Comparison of ENCODE assay signal across 9 cellular contexts in the genomic region with DNA sequence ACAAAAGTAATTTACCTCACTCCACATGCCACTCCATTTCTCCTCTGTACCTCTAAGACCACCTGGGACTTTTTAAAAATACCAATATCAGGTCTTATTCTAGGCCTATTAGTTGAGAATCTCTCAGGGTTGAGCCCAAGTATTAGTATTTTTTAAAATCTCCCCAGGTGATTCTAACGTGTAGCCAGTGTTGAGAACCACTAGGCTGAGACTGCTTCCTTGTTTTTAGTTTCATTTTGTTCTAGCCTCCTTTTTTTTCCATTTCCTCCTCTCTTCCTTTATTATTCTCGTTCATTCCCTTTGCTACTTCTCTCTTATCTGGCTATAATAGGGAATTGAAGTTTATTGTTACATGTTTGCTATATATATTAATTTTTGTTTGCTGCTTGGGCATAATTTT.
DNase-seq lines count a peak whose midpoint lies in the region; ATAC-seq lines count a peak whose summit lies in the region.
"Had no signal": no experiment of that assay in that cellular context is flagged by ENCODE, and none has a peak within 500 bp of the region (broad histone marks: within the 10 kb centered on the region; RNA-seq: fewer than 3 reads in every experiment).

No MANE protein-coding gene starts in this region.

- H3K27ac Mint-ChIP-seq in CD4-positive, alpha-beta memory T cell, result peak overlapping the region; percentile 33 to 94 (median 85)
- peak overlapping the region; percentile 12 for H3K27ac Mint-ChIP-seq in activated CD4-positive, alpha-beta memory T cell treated with anti-CD3 and anti-CD28 coated beads for 36 hours
- peak overlapping the region; percentile 74 to 88 (median 84) for H3K27ac Mint-ChIP-seq in naive thymus-derived CD4-positive, alpha-beta T cell

- no peaks in the 10 kb centered on the region for H3K36me3 ChIP-seq in CD4-positive, alpha-beta memory T cell (ENCODE audit: insufficient read depth, low read length)
- H3K36me3 ChIP-seq in naive thymus-derived CD4-positive, alpha-beta T cell (ENCODE audit: control insufficient read depth in 2 of 3, insufficient read depth in 3 of 3, low read length in 3 of 3), result no peaks in the 10 kb centered on the region
- H3K36me3 ChIP-seq: sigmoid colon had no signal

- ATAC-seq in naive thymus-derived CD4-positive, alpha-beta T cell, result peak; percentile 32
- ATAC-seq in HG03520 (IDR thresholded peaks at IDR 0.05; ENCODE audit: unreplicated experiment), result no peak
- ATAC-seq in GM21737 (IDR thresholded peaks at IDR 0.05; ENCODE audit: unreplicated experiment), result no peak

- CTCF ChIA-PET in CD4-positive, alpha-beta memory T cell (lab: Charles Lee; ENCODE audit: partially characterized antibody), result interaction anchor here (1.4 kb wide), 2 partner anchors 12 to 14 kb away, joined by 3 to 5 read pairs; no protein-coding TSS in a partner anchor
- CTCF ChIA-PET in activated CD4-positive, alpha-beta memory T cell treated with anti-CD3 and anti-CD28 coated beads for 36 hours (lab: Charles Lee), result interaction anchor here (0.7 kb wide), 1 partner anchor 85 kb away, joined by 3 read pairs; no protein-coding TSS in a partner anchor
- CTCF ChIA-PET in naive thymus-derived CD4-positive, alpha-beta T cell (lab: Charles Lee), result interaction anchor here (0.6 to 1.6 kb wide), 2 partner anchors 10 to 294 kb away, joined by 3 read pairs; no protein-coding TSS in a partner anchor

- POLR2A ChIA-PET in CD4-positive, alpha-beta memory T cell (lab: Charles Lee; ENCODE audit: partially characterized antibody), result interaction anchor here (1.6 to 2.8 kb wide), 2 partner anchors 9 to 12 kb away, joined by 10 read pairs; no protein-coding TSS in a partner anchor
- POLR2A ChIA-PET in activated CD4-positive, alpha-beta memory T cell treated with anti-CD3 and anti-CD28 coated beads for 36 hours (lab: Charles Lee), result interaction anchor here (0.9 kb wide), 1 partner anchor 14 kb away, joined by 3 read pairs; no protein-coding TSS in a partner anchor
- POLR2A ChIA-PET in naive thymus-derived CD4-positive, alpha-beta T cell (lab: Charles Lee), result no interaction called here

- no peaks in the 10 kb centered on the region for H3K9me3 Mint-ChIP-seq in CD4-positive, alpha-beta memory T cell
- no peaks in the 10 kb centered on the region for H3K9me3 Mint-ChIP-seq in activated CD4-positive, alpha-beta memory T cell treated with anti-CD3 and anti-CD28 coated beads for 36 hours
- peaks cover 0 to 7% (median 0%) of the 10 kb centered on the region in 11 donors for H3K9me3 Mint-ChIP-seq in naive thymus-derived CD4-positive, alpha-beta T cell

- H3K4me1 Mint-ChIP-seq in CD4-positive, alpha-beta memory T cell, result peaks cover 26 to 43% (median 36%) of the 10 kb centered on the region in 4 donors
- peaks cover 31% of the 10 kb centered on the region for H3K4me1 Mint-ChIP-seq in activated CD4-positive, alpha-beta memory T cell treated with anti-CD3 and anti-CD28 coated beads for 36 hours (ENCODE audit: low read depth)
- H3K4me1 Mint-ChIP-seq in naive thymus-derived CD4-positive, alpha-beta T cell, result peaks cover 23 to 43% (median 34%) of the 10 kb centered on the region in 7 donors

- H3K4me3 Mint-ChIP-seq in CD4-positive, alpha-beta memory T cell, result peak overlapping the region; percentile 57 to 88 (median 80)
- no peak overlapping the region for H3K4me3 Mint-ChIP-seq in activated CD4-positive, alpha-beta memory T cell treated with anti-CD3 and anti-CD28 coated beads for 36 hours
- H3K4me3 Mint-ChIP-seq in naive thymus-derived CD4-positive, alpha-beta T cell, result peak overlapping the region; percentile 6 to 84 (median 76)

- intact Hi-C loops in CD4-positive, alpha-beta memory T cell (cut with micrococcal nuclease), result loop anchor here (5.0 kb wide), 2 partner anchors 252 to 293 kb away; partner anchors contain the start of gene NECTIN3
- intact Hi-C loops in activated CD4-positive, alpha-beta memory T cell treated with anti-CD3 and anti-CD28 coated beads for 36 hours (cut with micrococcal nuclease), result no loop called here
- intact Hi-C loops in naive thymus-derived CD4-positive, alpha-beta T cell (cut with micrococcal nuclease), result loop anchor here (1.0 to 2.0 kb wide), 4 partner anchors 8 to 37 kb away; no protein-coding TSS in a partner anchor

- peak overlapping the region; percentile 14 to 22 for H3K4me3 ChIP-seq in CD4-positive, alpha-beta memory T cell (ENCODE audit: low read length in 2 of 2)
- peak overlapping the region; percentile 40 for H3K4me3 ChIP-seq in naive thymus-derived CD4-positive, alpha-beta T cell (ENCODE audit: low read length)
- H3K4me3 ChIP-seq: sigmoid colon had no signal

- no peaks in the 10 kb centered on the region for H3K27me3 ChIP-seq in CD4-positive, alpha-beta memory T cell (ENCODE audit: insufficient read depth, low read length)
- no peaks in the 10 kb centered on the region for H3K27me3 ChIP-seq in naive thymus-derived CD4-positive, alpha-beta T cell (ENCODE audit: control insufficient read depth in 2 of 2, insufficient read depth in 2 of 2, low read length in 2 of 2)
- H3K27me3 ChIP-seq: sigmoid colon had no signal

- peak overlapping the region; percentile 18 for H3K27ac ChIP-seq in CD4-positive, alpha-beta memory T cell (ENCODE audit: low read depth, low read length)
- H3K27ac ChIP-seq in naive thymus-derived CD4-positive, alpha-beta T cell (ENCODE audit: low read depth, low read length), result peak overlapping the region; percentile 54
- H3K27ac ChIP-seq: sigmoid colon had no signal

- H3K4me1 ChIP-seq in CD4-positive, alpha-beta memory T cell (ENCODE audit: insufficient read depth, low read length), result peaks cover 26% of the 10 kb centered on the region
- H3K4me1 ChIP-seq in naive thymus-derived CD4-positive, alpha-beta T cell (ENCODE audit: control insufficient read depth in 2 of 2, insufficient read depth in 2 of 2, low read length in 2 of 2), result peaks cover 11 to 16% of the 10 kb centered on the region in 2 donors
- H3K4me1 ChIP-seq: sigmoid colon had no signal

- no peaks in the 10 kb centered on the region for H3K36me3 Mint-ChIP-seq in CD4-positive, alpha-beta memory T cell
- H3K36me3 Mint-ChIP-seq in activated CD4-positive, alpha-beta memory T cell treated with anti-CD3 and anti-CD28 coated beads for 36 hours, result no peaks in the 10 kb centered on the region
- H3K36me3 Mint-ChIP-seq in naive thymus-derived CD4-positive, alpha-beta T cell, result peaks cover 0 to 16% (median 0%) of the 10 kb centered on the region in 5 donors

- H3K27me3 Mint-ChIP-seq in CD4-positive, alpha-beta memory T cell, result no peaks in the 10 kb centered on the region
- H3K27me3 Mint-ChIP-seq in activated CD4-positive, alpha-beta memory T cell treated with anti-CD3 and anti-CD28 coated beads for 36 hours, result no peaks in the 10 kb centered on the region
- H3K27me3 Mint-ChIP-seq in naive thymus-derived CD4-positive, alpha-beta T cell, result no peaks in the 10 kb centered on the region

- H3K9me3 ChIP-seq in CD4-positive, alpha-beta memory T cell (ENCODE audit: control insufficient read depth in 1 of 2, low read length in 2 of 2), result no peaks in the 10 kb centered on the region
- H3K9me3 ChIP-seq in naive thymus-derived CD4-positive, alpha-beta T cell (ENCODE audit: control insufficient read depth in 2 of 3, low read length in 3 of 3), result no peaks in the 10 kb centered on the region
- H3K9me3 ChIP-seq: sigmoid colon had no signal

- DNase-seq in CD4-positive, alpha-beta memory T cell, result peak in 2 of 5 donors; percentile 19 to 24
- DNase-seq in HT1080 (ENCODE audit: low read depth), result peak; percentile 36
- DNase-seq in activated CD4-positive, alpha-beta memory T cell treated with anti-CD3 and anti-CD28 coated beads for 36 hours, result no peak
- DNase-seq in naive thymus-derived CD4-positive, alpha-beta T cell, result peak in 4 of 9 donors; percentile 13 to 29 (median 28)
- no peak for DNase-seq in cerebellum (ENCODE audit: low spot score)
- DNase-seq: head of caudate nucleus, sigmoid colon had no signal

Comparison
In these comparisons a context has a peak if more than half of its experiments do, and no peak if none do; other contexts are left out.
1. H3K27ac Mint-ChIP-seq: peak in every context shown above with its lines; median percentile 85 in CD4-positive, alpha-beta memory T cell; 84 in naive thymus-derived CD4-positive, alpha-beta T cell; 12 in activated CD4-positive, alpha-beta memory T cell treated with anti-CD3 and anti-CD28 coated beads for 36 hours.